8 cellular contexts compared by ENCODE assay signal in the genomic region with DNA sequence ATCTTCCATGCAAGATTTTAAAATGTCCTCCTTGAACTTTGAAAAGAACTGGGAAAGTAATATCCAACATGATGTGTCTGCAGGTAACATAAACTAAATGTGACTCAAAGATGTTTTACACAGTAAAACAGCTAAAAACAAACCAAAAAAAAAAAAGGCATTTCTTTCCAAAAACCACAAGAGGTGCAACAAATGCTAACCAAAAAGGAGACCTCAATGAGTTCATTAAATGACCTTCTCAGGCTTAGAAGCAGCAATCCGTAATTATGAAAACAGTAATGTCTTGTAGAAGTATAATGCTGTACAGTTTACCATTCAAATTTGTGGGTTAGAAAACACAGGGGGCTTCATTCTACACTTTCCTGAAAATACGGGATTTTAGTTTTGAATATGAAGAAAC. TPM values are rescaled to one million over a fixed set of nuclear protein-coding genes. Genes with fewer than 3 reads are reported as not detected.
A peak's percentile ranks its signal among the peaks of the same experiment; 100 is the strongest.
DNase-seq lines count a peak whose midpoint lies in the region; ATAC-seq, FAIRE-seq and TF ChIP-seq lines count a peak whose summit lies in the region.

No MANE protein-coding gene starts in this region.

- peaks cover 46% of the 10 kb centered on the region for H3K4me1 Mint-ChIP-seq in activated CD8-positive, alpha-beta memory T cell treated with anti-CD3 and anti-CD28 coated beads, Interleukin-2, amount 10 ng/mL, durations not matched to agents 7 days and 5 days
- H3K4me1 Mint-ChIP-seq in activated naive CD8-positive, alpha-beta T cell treated with anti-CD3 and anti-CD28 coated beads for 36 hours = peaks cover 61% of the 10 kb centered on the region

- peaks cover 29% of the 10 kb centered on the region for H3K36me3 Mint-ChIP-seq in activated CD8-positive, alpha-beta memory T cell treated with anti-CD3 and anti-CD28 coated beads, Interleukin-2, amount 10 ng/mL, durations not matched to agents 7 days and 5 days
- H3K36me3 Mint-ChIP-seq in activated naive CD8-positive, alpha-beta T cell treated with anti-CD3 and anti-CD28 coated beads for 36 hours = peaks cover 44% of the 10 kb centered on the region

- no peaks in the 10 kb centered on the region for H3K27me3 Mint-ChIP-seq in activated CD8-positive, alpha-beta memory T cell treated with anti-CD3 and anti-CD28 coated beads, Interleukin-2, amount 10 ng/mL, durations not matched to agents 7 days and 5 days
- H3K27me3 Mint-ChIP-seq in activated naive CD8-positive, alpha-beta T cell treated with anti-CD3 and anti-CD28 coated beads for 36 hours = no peaks in the 10 kb centered on the region

- peak overlapping the region in 1 of 2 donors; percentile 84 for H3K9ac ChIP-seq in kidney (ENCODE audit: low read length in 2 of 2)

- in situ Hi-C loops in KBM-7 (cut with MboI; ENCODE audit: low pct_unique_long_range_greater_than_20kb, low sequenced_read_pairs) = no loop called here

- CTCF ChIA-PET in activated CD8-positive, alpha-beta memory T cell treated with anti-CD3 and anti-CD28 coated beads, Interleukin-2, amount 10 ng/mL, durations not matched to agents 7 days and 5 days (lab: Charles Lee) = interaction anchor here (1.1 to 1.9 kb wide), 5 partner anchors 8 to 50 kb away, joined by 3 to 16 read pairs (median 4); no protein-coding TSS in a partner anchor

- TF ChIP-seq CTCF in kidney (IDR thresholded peaks at IDR 0.05; ENCODE audit: borderline replicate concordance, extremely low read depth, insufficient read depth) = no peak
- no peak for TF ChIP-seq CTCF in testis (IDR thresholded peaks at IDR 0.05)

- DNase-seq in activated CD8-positive, alpha-beta memory T cell treated with anti-CD3 and anti-CD28 coated beads, Interleukin-2, amount 10 ng/mL, durations not matched to agents 7 days and 5 days = no peak
- DNase-seq in activated CD8-positive, alpha-beta memory T cell treated with anti-CD3 and anti-CD28 coated beads for 24 hours = no peak
- DNase-seq in activated naive CD8-positive, alpha-beta T cell treated with anti-CD3 and anti-CD28 coated beads for 36 hours = no peak
- DNase-seq in kidney (no peak), testis (no peak), iPS-NIHi7 (ENCODE audit: extremely low spot score) (no peak), KBM-7 (no peak)

- H3K4me3 ChIP-seq in kidney (ENCODE audit: low read length in 2 of 2) = peak overlapping the region in 1 of 2 donors; percentile 92
- no peak overlapping the region for H3K4me3 ChIP-seq in testis

- WGBS in testis, 2 donors = 16 to 26% methylated on average over 2 of the region's 2 CpGs

- no peaks in the 10 kb centered on the region for H3K9me3 Mint-ChIP-seq in activated CD8-positive, alpha-beta memory T cell treated with anti-CD3 and anti-CD28 coated beads, Interleukin-2, amount 10 ng/mL, durations not matched to agents 7 days and 5 days (ENCODE audit: low read depth)
- no peaks in the 10 kb centered on the region for H3K9me3 Mint-ChIP-seq in activated naive CD8-positive, alpha-beta T cell treated with anti-CD3 and anti-CD28 coated beads for 36 hours

- no peaks in the 10 kb centered on the region for H3K27me3 ChIP-seq in testis

- FAIRE-seq in kidney (lab: Jason Lieb, UNC) = no peak

- H3K27ac ChIP-seq in kidney (ENCODE audit: low read depth in 2 of 2, low read length in 2 of 2) (peak overlapping the region; percentile 85 to 88), testis (peak overlapping the region; percentile 88 to 93)

- peak overlapping the region; percentile 98 for H3K4me3 Mint-ChIP-seq in activated CD8-positive, alpha-beta memory T cell treated with anti-CD3 and anti-CD28 coated beads, Interleukin-2, amount 10 ng/mL, durations not matched to agents 7 days and 5 days
- H3K4me3 Mint-ChIP-seq in activated naive CD8-positive, alpha-beta T cell treated with anti-CD3 and anti-CD28 coated beads for 36 hours = peak overlapping the region; percentile 100

- no peaks in the 10 kb centered on the region for H3K36me3 ChIP-seq in kidney (ENCODE audit: control insufficient read depth in 1 of 2, insufficient read depth in 2 of 2, low read length in 2 of 2)
- no peaks in the 10 kb centered on the region for H3K36me3 ChIP-seq in testis (ENCODE audit: low read depth, missing control alignments)

- no peaks in the 10 kb centered on the region for H3K9me3 ChIP-seq in kidney (ENCODE audit: control insufficient read depth in 1 of 2, low read length in 2 of 2)
- H3K9me3 ChIP-seq in testis = no peaks in the 10 kb centered on the region

- intact Hi-C loops in kidney (cut with DNase I) = no loop called here
- intact Hi-C loops in testis (cut with DNase I; ENCODE audit: low total_unique reads) = no loop called here

- TF ChIP-seq POLR2A in testis (IDR thresholded peaks at IDR 0.05) = no peak

- H3K4me1 ChIP-seq in kidney (ENCODE audit: control insufficient read depth in 1 of 2, insufficient read depth in 1 of 2, low read depth in 1 of 2, low read length in 2 of 2) (peaks cover 8 to 12% of the 10 kb centered on the region in 2 donors), testis (peaks cover 32% of the 10 kb centered on the region)

- no peak for ATAC-seq in activated CD8-positive, alpha-beta memory T cell treated with anti-CD3 and anti-CD28 coated beads, Interleukin-2, amount 10 ng/mL, durations not matched to agents 7 days and 5 days
- ATAC-seq in HG03045 (IDR thresholded peaks at IDR 0.05; ENCODE audit: unreplicated experiment) = no peak

- H3K27ac Mint-ChIP-seq in activated CD8-positive, alpha-beta memory T cell treated with anti-CD3 and anti-CD28 coated beads, Interleukin-2, amount 10 ng/mL, durations not matched to agents 7 days and 5 days = peak overlapping the region; percentile 99
- peak overlapping the region; percentile 100 for H3K27ac Mint-ChIP-seq in activated naive CD8-positive, alpha-beta T cell treated with anti-CD3 and anti-CD28 coated beads for 36 hours

RNA-seq across cellular contexts. Expression of gene RNF145, which starts 2.5 kb away (rescaled TPM):
- total RNA-seq in activated CD8-positive, alpha-beta memory T cell treated with anti-CD3 and anti-CD28 coated beads, Interleukin-2, amount 10 ng/mL, durations not matched to agents 7 days and 5 days = 100 to 1,000 TPM in 1 of 2 experiments, 10 to 100 TPM in 1; 93.9 to 111 TPM
- 10 to 100 TPM; 80.3 to 88.5 TPM for total RNA-seq in activated naive CD8-positive, alpha-beta T cell treated with anti-CD3 and anti-CD28 coated beads for 36 hours
- 66.5 TPM for total RNA-seq in kidney
- 29.6 TPM for polyA plus RNA-seq in kidney (ENCODE audit: insufficient read depth, low read depth, low replicate concordance)
- 10 to 100 TPM; 39.5 to 40.4 TPM for total RNA-seq in testis
- 30.0 TPM for polyA plus RNA-seq in testis (ENCODE audit: insufficient read depth, low read depth, low replicate concordance)

RNA-seq across cellular contexts. Expression of gene UBLCP1, which starts 56.3 kb away (rescaled TPM):
- total RNA-seq in activated CD8-positive, alpha-beta memory T cell treated with anti-CD3 and anti-CD28 coated beads, Interleukin-2, amount 10 ng/mL, durations not matched to agents 7 days and 5 days = 10 to 100 TPM; 21.4 to 31.0 TPM
- 10 to 100 TPM; 40.4 to 42.3 TPM for total RNA-seq in activated naive CD8-positive, alpha-beta T cell treated with anti-CD3 and anti-CD28 coated beads for 36 hours
- total RNA-seq in kidney (25.1 TPM), testis (10 to 100 TPM; 29.6 to 39.1 TPM)
- polyA plus RNA-seq in kidney (ENCODE audit: insufficient read depth, low read depth, low replicate concordance) (17.1 TPM), testis (ENCODE audit: insufficient read depth, low read depth, low replicate concordance) (31.2 TPM)
